8 cellular contexts compared by ENCODE assay signal in the genomic region with DNA sequence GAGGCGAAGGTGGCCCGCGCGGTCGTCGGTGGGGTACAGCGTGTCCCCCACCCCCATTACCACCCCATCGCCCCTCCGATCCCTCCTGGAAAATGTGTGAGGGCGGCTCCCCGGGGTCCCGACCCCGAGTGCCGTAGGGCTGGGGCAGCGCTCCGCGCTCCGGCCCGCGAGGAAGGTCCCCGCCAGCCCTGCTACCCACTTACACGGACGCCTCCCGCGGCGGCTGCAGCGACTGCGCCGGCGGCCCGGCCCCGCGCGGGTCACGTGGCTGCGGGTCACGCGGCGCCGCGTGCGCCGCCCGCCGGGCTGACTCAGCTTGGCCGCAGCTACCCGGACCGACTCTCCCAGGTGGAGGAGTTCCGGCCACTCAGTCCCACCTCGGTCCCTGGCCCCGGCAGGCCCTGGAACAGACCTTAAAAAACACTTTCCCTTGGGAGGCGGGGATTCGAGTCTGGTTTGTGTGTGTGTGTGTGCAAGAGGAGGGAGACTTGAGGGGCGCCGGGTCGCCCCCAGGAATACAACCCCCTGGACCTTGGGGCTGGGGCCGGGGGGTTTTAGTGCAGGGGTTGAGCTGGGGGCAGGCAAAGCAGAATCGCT. TPM values are rescaled to one million over a fixed set of nuclear protein-coding genes. Genes with fewer than 3 reads are reported as not detected.
A peak's percentile ranks its signal among the peaks of the same experiment; 100 is the strongest.
DNase-seq lines count a peak whose midpoint lies in the region; ATAC-seq lines count a peak whose summit lies in the region.

A gene (minus strand): TSS at position 236 of the 597 bp plus-strand sequence. CDS start 992 bp downstream, outside the sequence.

- peaks cover 72% of the 10 kb centered on the region for H3K4me1 Mint-ChIP-seq in activated T-cell treated with anti-CD3 and anti-CD28 coated beads, Interleukin-2, amount 50 U/mL, for 4 hours (ENCODE audit: low read depth)

- DNase-seq in Ammon's horn (ENCODE audit: low spot score) = peak; percentile 81
- DNase-seq in OCI-M1 (lab: John Stamatoyannopoulos, UW) = peak; percentile 83
- peak; percentile 51 for DNase-seq in activated T-cell treated with anti-CD3 and anti-CD28 coated beads, Interleukin-2, amount 50 U/mL, for 4 hours
- peak; percentile 43 to 52 for DNase-seq in stimulated activated CD8-positive, alpha-beta memory T cell treated with anti-CD3 and anti-CD28 coated beads, Interleukin-7, amount 100 ng/mL, for 48 hours (ENCODE audit: extremely low read depth in 1 of 2, low read depth in 1 of 2)

- ATAC-seq in GM19035 (IDR thresholded peaks at IDR 0.05; ENCODE audit: unreplicated experiment) = peak; percentile 70
- ATAC-seq in HG03342 (IDR thresholded peaks at IDR 0.05; ENCODE audit: unreplicated experiment) = peak; percentile 65
- peak; percentile 39 to 40 for ATAC-seq in activated T-cell treated with anti-CD3 and anti-CD28 coated beads, Interleukin-2, amount 50 U/mL, for 4 hours
- ATAC-seq in esophagus mucosa = peak; percentile 86

- no peaks in the 10 kb centered on the region for H3K27me3 Mint-ChIP-seq in activated T-cell treated with anti-CD3 and anti-CD28 coated beads, Interleukin-2, amount 50 U/mL, for 4 hours (ENCODE audit: low read depth)

- H3K36me3 Mint-ChIP-seq in activated T-cell treated with anti-CD3 and anti-CD28 coated beads, Interleukin-2, amount 50 U/mL, for 4 hours (ENCODE audit: insufficient read depth) = peaks cover 16% of the 10 kb centered on the region

- H3K4me1 ChIP-seq in muscle layer of colon (ENCODE audit: insufficient read depth, low read length) = peaks cover 27% of the 10 kb centered on the region

- H3K4me3 Mint-ChIP-seq in activated T-cell treated with anti-CD3 and anti-CD28 coated beads, Interleukin-2, amount 50 U/mL, for 4 hours = peak within 1 kb of the TSS; percentile 86

- peak within 1 kb of the TSS; percentile 83 for H3K27ac ChIP-seq in muscle layer of colon (ENCODE audit: low read depth, low read length)

- peak within 1 kb of the TSS; percentile 94 for H3K9ac ChIP-seq in muscle layer of colon (ENCODE audit: low read length)

- peaks cover 3% of the 10 kb centered on the region for H3K36me3 ChIP-seq in muscle layer of colon (ENCODE audit: insufficient read depth, low read length)

- H3K9me3 Mint-ChIP-seq in activated T-cell treated with anti-CD3 and anti-CD28 coated beads, Interleukin-2, amount 50 U/mL, for 4 hours = no peaks in the 10 kb centered on the region

- no peaks in the 10 kb centered on the region for H3K9me3 ChIP-seq in muscle layer of colon (ENCODE audit: low read length)

- H3K4me3 ChIP-seq in muscle layer of colon (ENCODE audit: low read depth in 1 of 2, low read length in 2 of 2) = peak within 1 kb of the TSS; percentile 77 to 98

- H3K27me3 ChIP-seq in muscle layer of colon (ENCODE audit: control insufficient read depth in 1 of 2, insufficient read depth in 2 of 2, low read length in 2 of 2) = no peaks in the 10 kb centered on the region

RNA-seq across cellular contexts. Expression of the gene that starts here (rescaled TPM):
- total RNA-seq in activated T-cell treated with anti-CD3 and anti-CD28 coated beads, Interleukin-2, amount 50 U/mL, for 4 hours = 100 to 1,000 TPM; 147 to 196 (median 149) TPM
- total RNA-seq in esophagus mucosa = 12.9 TPM

Comparison
In these comparisons a context has a peak if more than half of its experiments do, and no peak if none do; other contexts are left out.
1. Peak in every context shown above with its lines: DNase-seq, ATAC-seq, H3K4me3 ChIP-seq and H3K27ac ChIP-seq.
2. RNA of the gene that starts here (total RNA-seq): 147 to 196 TPM in activated T-cell treated with anti-CD3 and anti-CD28 coated beads, Interleukin-2, amount 50 U/mL, for 4 hours; 12.9 TPM in esophagus mucosa (single experiment); every median in the first group is over 10 times any median in the second.